In genomic region chr9:1018121-1018520, GRCh38 we compare ENCODE assay signal across 1 cellular context.
TF ChIP-seq lines count a peak whose summit lies in the region.

No MANE protein-coding gene starts in this region.

TF ChIP-seq in GM23338, 12 proteins besides CTCF, POLR2A, EP300 and RAD21 (continued from another document):
- TF ChIP-seq, protein P1, sequence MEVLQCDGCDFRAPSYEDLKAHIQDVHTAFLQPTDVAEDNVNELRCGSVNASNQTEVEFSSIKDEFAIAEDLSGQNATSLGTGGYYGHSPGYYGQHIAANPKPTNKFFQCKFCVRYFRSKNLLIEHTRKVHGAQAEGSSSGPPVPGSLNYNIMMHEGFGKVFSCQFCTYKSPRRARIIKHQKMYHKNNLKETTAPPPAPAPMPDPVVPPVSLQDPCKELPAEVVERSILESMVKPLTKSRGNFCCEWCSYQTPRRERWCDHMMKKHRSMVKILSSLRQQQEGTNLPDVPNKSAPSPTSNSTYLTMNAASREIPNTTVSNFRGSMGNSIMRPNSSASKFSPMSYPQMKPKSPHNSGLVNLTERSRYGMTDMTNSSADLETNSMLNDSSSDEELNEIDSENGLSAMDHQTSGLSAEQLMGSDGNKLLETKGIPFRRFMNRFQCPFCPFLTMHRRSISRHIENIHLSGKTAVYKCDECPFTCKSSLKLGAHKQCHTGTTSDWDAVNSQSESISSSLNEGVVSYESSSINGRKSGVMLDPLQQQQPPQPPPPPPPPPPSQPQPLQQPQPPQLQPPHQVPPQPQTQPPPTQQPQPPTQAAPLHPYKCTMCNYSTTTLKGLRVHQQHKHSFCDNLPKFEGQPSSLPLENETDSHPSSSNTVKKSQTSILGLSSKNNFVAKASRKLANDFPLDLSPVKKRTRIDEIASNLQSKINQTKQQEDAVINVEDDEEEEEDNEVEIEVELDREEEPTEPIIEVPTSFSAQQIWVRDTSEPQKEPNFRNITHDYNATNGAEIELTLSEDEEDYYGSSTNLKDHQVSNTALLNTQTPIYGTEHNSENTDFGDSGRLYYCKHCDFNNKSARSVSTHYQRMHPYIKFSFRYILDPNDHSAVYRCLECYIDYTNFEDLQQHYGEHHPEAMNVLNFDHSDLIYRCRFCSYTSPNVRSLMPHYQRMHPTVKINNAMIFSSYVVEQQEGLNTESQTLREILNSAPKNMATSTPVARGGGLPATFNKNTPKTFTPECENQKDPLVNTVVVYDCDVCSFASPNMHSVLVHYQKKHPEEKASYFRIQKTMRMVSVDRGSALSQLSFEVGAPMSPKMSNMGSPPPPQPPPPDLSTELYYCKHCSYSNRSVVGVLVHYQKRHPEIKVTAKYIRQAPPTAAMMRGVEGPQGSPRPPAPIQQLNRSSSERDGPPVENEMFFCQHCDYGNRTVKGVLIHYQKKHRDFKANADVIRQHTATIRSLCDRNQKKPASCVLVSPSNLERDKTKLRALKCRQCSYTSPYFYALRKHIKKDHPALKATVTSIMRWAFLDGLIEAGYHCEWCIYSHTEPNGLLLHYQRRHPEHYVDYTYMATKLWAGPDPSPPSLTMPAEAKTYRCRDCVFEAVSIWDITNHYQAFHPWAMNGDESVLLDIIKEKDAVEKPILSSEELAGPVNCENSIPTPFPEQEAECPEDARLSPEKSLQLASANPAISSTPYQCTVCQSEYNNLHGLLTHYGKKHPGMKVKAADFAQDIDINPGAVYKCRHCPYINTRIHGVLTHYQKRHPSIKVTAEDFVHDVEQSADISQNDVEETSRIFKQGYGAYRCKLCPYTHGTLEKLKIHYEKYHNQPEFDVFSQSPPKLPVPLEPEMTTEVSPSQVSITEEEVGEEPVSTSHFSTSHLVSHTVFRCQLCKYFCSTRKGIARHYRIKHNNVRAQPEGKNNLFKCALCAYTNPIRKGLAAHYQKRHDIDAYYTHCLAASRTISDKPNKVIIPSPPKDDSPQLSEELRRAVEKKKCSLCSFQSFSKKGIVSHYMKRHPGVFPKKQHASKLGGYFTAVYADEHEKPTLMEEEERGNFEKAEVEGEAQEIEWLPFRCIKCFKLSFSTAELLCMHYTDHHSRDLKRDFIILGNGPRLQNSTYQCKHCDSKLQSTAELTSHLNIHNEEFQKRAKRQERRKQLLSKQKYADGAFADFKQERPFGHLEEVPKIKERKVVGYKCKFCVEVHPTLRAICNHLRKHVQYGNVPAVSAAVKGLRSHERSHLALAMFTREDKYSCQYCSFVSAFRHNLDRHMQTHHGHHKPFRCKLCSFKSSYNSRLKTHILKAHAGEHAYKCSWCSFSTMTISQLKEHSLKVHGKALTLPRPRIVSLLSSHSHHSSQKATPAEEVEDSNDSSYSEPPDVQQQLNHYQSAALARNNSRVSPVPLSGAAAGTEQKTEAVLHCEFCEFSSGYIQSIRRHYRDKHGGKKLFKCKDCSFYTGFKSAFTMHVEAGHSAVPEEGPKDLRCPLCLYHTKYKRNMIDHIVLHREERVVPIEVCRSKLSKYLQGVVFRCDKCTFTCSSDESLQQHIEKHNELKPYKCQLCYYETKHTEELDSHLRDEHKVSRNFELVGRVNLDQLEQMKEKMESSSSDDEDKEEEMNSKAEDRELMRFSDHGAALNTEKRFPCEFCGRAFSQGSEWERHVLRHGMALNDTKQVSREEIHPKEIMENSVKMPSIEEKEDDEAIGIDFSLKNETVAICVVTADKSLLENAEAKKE (CRISPR knock-in tag; IDR thresholded peaks at IDR 0.05): no peak
- TF ChIP-seq ZNF331 (CRISPR knock-in tag; IDR thresholded peaks at IDR 0.05; ENCODE audit: low read depth) (no peak), EZH2phosphoT487 (IDR thresholded peaks at IDR 0.05; ENCODE audit: unreplicated experiment) (no peak), POLR2AphosphoS5 (IDR thresholded peaks at IDR 0.05; ENCODE audit: low read depth) (no peak), CREB1 (CRISPR knock-in tag; IDR thresholded peaks at IDR 0.05; ENCODE audit: low read depth) (no peak), REST (IDR thresholded peaks at IDR 0.05; ENCODE audit: unreplicated experiment) (no peak)
